Comparison of ENCODE assay signal across 31 cellular contexts in genomic region chr3:182366746-182367145, GRCh38.
"Had no signal": no experiment of that assay in that cellular context is flagged by ENCODE, and none has a peak within 500 bp of the region (broad histone marks: within the 10 kb centered on the region; RNA-seq: fewer than 3 reads in every experiment).

No MANE protein-coding gene starts in this region.

- H3K4me3 Mint-ChIP-seq: activated CD4-positive, alpha-beta memory T cell treated with anti-CD3 and anti-CD28 coated beads for 36 hours; activated CD4-positive, alpha-beta T cell treated with anti-CD3 and anti-CD28 coated beads for 36 hours; activated CD4-positive, alpha-beta T cell treated with anti-CD3 and anti-CD28 coated beads, Interleukin-2, amount 10 ng/mL, durations not matched to agents 24 days and 14 days; activated CD8-positive, alpha-beta memory T cell treated with anti-CD3 and anti-CD28 coated beads, Interleukin-2, amount 10 ng/mL, durations not matched to agents 7 days and 5 days; activated CD8-positive, alpha-beta T cell treated with anti-CD3 and anti-CD28 coated beads, Interleukin-2, amount 10 ng/mL, durations not matched to agents 7 days and 5 days; activated naive CD4-positive, alpha-beta T cell treated with anti-CD3 and anti-CD28 coated beads for 36 hours; activated naive CD4-positive, alpha-beta T cell treated with anti-CD3 and anti-CD28 coated beads, Interleukin-2, amount 50 U/mL, for 24 hours; activated naive CD8-positive, alpha-beta T cell treated with anti-CD3 and anti-CD28 coated beads for 36 hours; activated naive CD8-positive, alpha-beta T cell treated with anti-CD3 and anti-CD28 coated beads, Interleukin-2, amount 50 U/mL, for 24 hours; activated T-helper 1 cell treated with anti-CD3 and anti-CD28 coated beads, Interleukin-12 subunit alpha, Interleukin-12 subunit beta, Interleukin-2, Interleukin-4 antibody, amounts not matched to agents 30 ng/mL and 10 ng/mL and 1 ng/mL, durations not matched to agents 14 hours and 24 hours and 36 hours had no signal

- H3K36me3 ChIP-seq: adrenal gland, cardiac muscle cell, colonic mucosa, gastrocnemius medialis had no signal

- H3K27ac Mint-ChIP-seq: activated CD4-positive, alpha-beta memory T cell treated with anti-CD3 and anti-CD28 coated beads for 36 hours; activated CD4-positive, alpha-beta T cell treated with anti-CD3 and anti-CD28 coated beads for 36 hours; activated CD4-positive, alpha-beta T cell treated with anti-CD3 and anti-CD28 coated beads, Interleukin-2, amount 10 ng/mL, durations not matched to agents 24 days and 14 days; activated CD8-positive, alpha-beta memory T cell treated with anti-CD3 and anti-CD28 coated beads, Interleukin-2, amount 10 ng/mL, durations not matched to agents 7 days and 5 days; activated CD8-positive, alpha-beta T cell treated with anti-CD3 and anti-CD28 coated beads, Interleukin-2, amount 10 ng/mL, durations not matched to agents 7 days and 5 days; activated naive CD4-positive, alpha-beta T cell treated with anti-CD3 and anti-CD28 coated beads for 36 hours; activated naive CD4-positive, alpha-beta T cell treated with anti-CD3 and anti-CD28 coated beads, Interleukin-2, amount 50 U/mL, for 24 hours; activated naive CD8-positive, alpha-beta T cell treated with anti-CD3 and anti-CD28 coated beads for 36 hours; activated naive CD8-positive, alpha-beta T cell treated with anti-CD3 and anti-CD28 coated beads, Interleukin-2, amount 50 U/mL, for 24 hours; activated T-helper 1 cell treated with anti-CD3 and anti-CD28 coated beads, Interleukin-12 subunit alpha, Interleukin-12 subunit beta, Interleukin-2, Interleukin-4 antibody, amounts not matched to agents 30 ng/mL and 10 ng/mL and 1 ng/mL, durations not matched to agents 14 hours and 24 hours and 36 hours; activated T-helper 2 cell treated with anti-CD3 and anti-CD28 coated beads, Interferon-gamma antibody, Interleukin-2, Interleukin-4, amounts not matched to agents 10 μg/mL and 5 μg/mL and 100 μg/mL, durations not matched to agents 14 hours and 24 hours and 36 hours had no signal

- DNase-seq: activated CD4-positive, alpha-beta memory T cell treated with anti-CD3 and anti-CD28 coated beads for 36 hours; activated CD4-positive, alpha-beta T cell treated with anti-CD3 and anti-CD28 coated beads for 36 hours; activated CD4-positive, alpha-beta T cell treated with anti-CD3 and anti-CD28 coated beads, Interleukin-2, amount 10 ng/mL, durations not matched to agents 24 days and 14 days; activated CD4-positive, CD25-positive, alpha-beta regulatory T cell; activated CD4-positive, CD25-positive, alpha-beta regulatory T cell treated with anti-CD3 and anti-CD28 coated beads, Interleukin-2, amount 50 U/mL, for 72 hours; activated CD8-positive, alpha-beta memory T cell treated with anti-CD3 and anti-CD28 coated beads, Interleukin-2, amount 10 ng/mL, durations not matched to agents 7 days and 5 days; activated CD8-positive, alpha-beta memory T cell treated with anti-CD3 and anti-CD28 coated beads, Interleukin-2, amount 50 U/mL, for 4 hours; activated CD8-positive, alpha-beta T cell treated with anti-CD3 and anti-CD28 coated beads, Interleukin-2, amount 10 ng/mL, durations not matched to agents 7 days and 5 days; activated effector memory CD4-positive, alpha-beta T cell treated with anti-CD3 and anti-CD28 coated beads, Interleukin-2, amount 50 U/mL, for 16 hours; activated naive CD4-positive, alpha-beta T cell treated with anti-CD3 and anti-CD28 coated beads for 36 hours; activated naive CD8-positive, alpha-beta T cell treated with anti-CD3 and anti-CD28 coated beads for 36 hours; activated naive CD8-positive, alpha-beta T cell treated with anti-CD3 and anti-CD28 coated beads, Interleukin-2, amount 50 U/mL, for 24 hours; activated T-cell treated with anti-CD3 and anti-CD28 coated beads, Interleukin-2, amount 50 U/mL, for 1 hour; activated T-cell treated with anti-CD3 and anti-CD28 coated beads, Interleukin-2, amount 50 U/mL, for 48 hours; adrenal gland; amygdala; aorta; body of pancreas; central memory CD4-positive, alpha-beta T cell; cerebellar nuclear complex; colonic mucosa; effector CD8-positive, alpha-beta T cell; foreskin fibroblast; gastrocnemius medialis; glutamatergic neuron; T-helper 2 cell had no signal

- H3K4me1 Mint-ChIP-seq: activated CD4-positive, alpha-beta T cell treated with anti-CD3 and anti-CD28 coated beads for 36 hours; activated CD4-positive, alpha-beta T cell treated with anti-CD3 and anti-CD28 coated beads, Interleukin-2, amount 10 ng/mL, durations not matched to agents 24 days and 14 days; activated CD8-positive, alpha-beta memory T cell treated with anti-CD3 and anti-CD28 coated beads, Interleukin-2, amount 10 ng/mL, durations not matched to agents 7 days and 5 days; activated naive CD4-positive, alpha-beta T cell treated with anti-CD3 and anti-CD28 coated beads, Interleukin-2, amount 50 U/mL, for 24 hours; activated naive CD8-positive, alpha-beta T cell treated with anti-CD3 and anti-CD28 coated beads for 36 hours; activated naive CD8-positive, alpha-beta T cell treated with anti-CD3 and anti-CD28 coated beads, Interleukin-2, amount 50 U/mL, for 24 hours had no signal

- H3K27ac ChIP-seq: adrenal gland, body of pancreas, cardiac muscle cell, colonic mucosa, gastrocnemius medialis had no signal

- H3K36me3 Mint-ChIP-seq: activated CD4-positive, alpha-beta memory T cell treated with anti-CD3 and anti-CD28 coated beads for 36 hours; activated CD8-positive, alpha-beta memory T cell treated with anti-CD3 and anti-CD28 coated beads, Interleukin-2, amount 10 ng/mL, durations not matched to agents 7 days and 5 days; activated naive CD4-positive, alpha-beta T cell treated with anti-CD3 and anti-CD28 coated beads, Interleukin-2, amount 50 U/mL, for 24 hours; activated naive CD8-positive, alpha-beta T cell treated with anti-CD3 and anti-CD28 coated beads for 36 hours had no signal

- ATAC-seq: activated CD4-positive, alpha-beta T cell treated with anti-CD3 and anti-CD28 coated beads for 36 hours; activated CD8-positive, alpha-beta memory T cell treated with anti-CD3 and anti-CD28 coated beads, Interleukin-2, amount 10 ng/mL, durations not matched to agents 7 days and 5 days; activated CD8-positive, alpha-beta T cell treated with anti-CD3 and anti-CD28 coated beads, Interleukin-2, amount 10 ng/mL, durations not matched to agents 7 days and 5 days; activated naive CD8-positive, alpha-beta T cell treated with anti-CD3 and anti-CD28 coated beads, Interleukin-2, amount 50 U/mL, for 24 hours; body of pancreas; esophagus mucosa; gastrocnemius medialis had no signal

- H3K4me3 ChIP-seq: adrenal gland, body of pancreas, cardiac muscle cell, colonic mucosa, gastrocnemius medialis had no signal

- H3K4me1 ChIP-seq: adrenal gland, body of pancreas, colonic mucosa, gastrocnemius medialis had no signal

- H3K9me3 Mint-ChIP-seq: activated CD4-positive, alpha-beta memory T cell treated with anti-CD3 and anti-CD28 coated beads for 36 hours; activated CD4-positive, alpha-beta T cell treated with anti-CD3 and anti-CD28 coated beads, Interleukin-2, amount 10 ng/mL, durations not matched to agents 24 days and 14 days; activated naive CD4-positive, alpha-beta T cell treated with anti-CD3 and anti-CD28 coated beads for 36 hours; activated T-helper 1 cell treated with anti-CD3 and anti-CD28 coated beads, Interleukin-12 subunit alpha, Interleukin-12 subunit beta, Interleukin-2, Interleukin-4 antibody, amounts not matched to agents 30 ng/mL and 10 ng/mL and 1 ng/mL, durations not matched to agents 14 hours and 24 hours and 36 hours; activated T-helper 2 cell treated with anti-CD3 and anti-CD28 coated beads, Interferon-gamma antibody, Interleukin-2, Interleukin-4, amounts not matched to agents 10 μg/mL and 5 μg/mL and 100 μg/mL, durations not matched to agents 14 hours and 24 hours and 36 hours had no signal

- H3K9me3 ChIP-seq: adrenal gland, body of pancreas, colonic mucosa, gastrocnemius medialis had no signal

- H3K27me3 Mint-ChIP-seq: activated CD4-positive, alpha-beta memory T cell treated with anti-CD3 and anti-CD28 coated beads for 36 hours; activated CD4-positive, alpha-beta T cell treated with anti-CD3 and anti-CD28 coated beads for 36 hours; activated CD4-positive, alpha-beta T cell treated with anti-CD3 and anti-CD28 coated beads, Interleukin-2, amount 10 ng/mL, durations not matched to agents 24 days and 14 days; activated CD8-positive, alpha-beta memory T cell treated with anti-CD3 and anti-CD28 coated beads, Interleukin-2, amount 10 ng/mL, durations not matched to agents 7 days and 5 days; activated naive CD4-positive, alpha-beta T cell treated with anti-CD3 and anti-CD28 coated beads, Interleukin-2, amount 50 U/mL, for 24 hours; activated naive CD8-positive, alpha-beta T cell treated with anti-CD3 and anti-CD28 coated beads, Interleukin-2, amount 50 U/mL, for 24 hours had no signal

- H3K27me3 ChIP-seq: adrenal gland, body of pancreas, cardiac muscle cell, colonic mucosa, gastrocnemius medialis had no signal
